17 cellular contexts compared by ENCODE assay signal in genomic region chr6:144957236-144957937, GRCh38.
DNase-seq lines count a peak whose midpoint lies in the region; ATAC-seq and TF ChIP-seq lines count a peak whose summit lies in the region.
"Had no signal": no experiment of that assay in that cellular context is flagged by ENCODE, and none has a peak within 500 bp of the region (broad histone marks: within the 10 kb centered on the region; RNA-seq: fewer than 3 reads in every experiment).

No MANE protein-coding gene starts in this region.

- H3K79me1 ChIP-seq in trophoblast cell (ENCODE audit: low read length): peaks cover 7% of the 10 kb centered on the region

- H3K9me3 ChIP-seq in adipocyte (ENCODE audit: control insufficient read depth, low read length) (no peaks in the 10 kb centered on the region), trophoblast cell (ENCODE audit: insufficient read depth, low read depth, low read length) (no peaks in the 10 kb centered on the region)

- no peaks in the 10 kb centered on the region for H3K36me3 ChIP-seq in adipocyte (ENCODE audit: control insufficient read depth, insufficient read depth, low read length, severe bottlenecking)
- H3K36me3 ChIP-seq in trophoblast cell (ENCODE audit: control insufficient read depth in 1 of 2, insufficient read depth in 2 of 2, low read length in 2 of 2): no peaks in the 10 kb centered on the region

- no peak overlapping the region for H3K4ac ChIP-seq in trophoblast cell (ENCODE audit: low read depth, low read length)

- no peak for TF ChIP-seq CTCF in fibroblast of mammary gland (conservative IDR thresholded peaks at IDR 0.05; ENCODE audit: control insufficient read depth, insufficient read depth, low read depth, low read length)

- no CpG with 5 or more reads among the region's 1 CpG for WGBS in trophoblast cell (ENCODE audit: extremely low coverage, insufficient coverage, insufficient read length)

- no peak overlapping the region for H2AK5ac ChIP-seq in trophoblast cell (ENCODE audit: low read length)

- DNase-seq in EH (ENCODE audit: low read depth) (peak; percentile 53), adipocyte (ENCODE audit: low read depth) (peak; percentile 26), fibroblast of mammary gland (ENCODE audit: low read depth) (peak; percentile 11), trophoblast cell (peak; percentile 10 to 31), cortex of kidney (lab: John Stamatoyannopoulos, UW) (no peak)
- DNase-seq in activated CD4-positive, alpha-beta T cell treated with anti-CD3 and anti-CD28 coated beads, Interleukin-2, amount 50 U/mL, for 48 hours: no peak
- DNase-seq in activated effector memory CD4-positive, alpha-beta T cell treated with anti-CD3 and anti-CD28 coated beads, Interleukin-2, amount 50 U/mL, for 16 hours: no peak
- DNase-seq: 8988T, HCEC 1CT, KBM-7, NCI-H1694 treated with DMSO at 0.1 percent for 48 hours, NCI-H774, OCI-M1, SHP77 had no signal

- H3K18ac ChIP-seq in trophoblast cell (ENCODE audit: low read length): no peak overlapping the region

- H3K4me3 ChIP-seq in adipocyte (ENCODE audit: low read length) (no peak overlapping the region), fibroblast of mammary gland (ENCODE audit: control insufficient read depth, low read depth, low read length) (no peak overlapping the region), trophoblast cell (ENCODE audit: low read depth, low read length) (no peak overlapping the region)
- H3K4me3 ChIP-seq: GM12878, GM23338 had no signal

- H3K4me1 ChIP-seq in adipocyte (ENCODE audit: control insufficient read depth, insufficient read depth, low read length) (no peaks in the 10 kb centered on the region), trophoblast cell (ENCODE audit: control insufficient read depth in 1 of 2, insufficient read depth in 2 of 2, low read length in 2 of 2) (peaks cover 7 to 9% of the 10 kb centered on the region in 2 experiments)

- H3K9ac ChIP-seq in adipocyte (ENCODE audit: low read length): no peak overlapping the region
- H3K9ac ChIP-seq in trophoblast cell (ENCODE audit: low read length): no peak overlapping the region

- no peak overlapping the region for H3K4me2 ChIP-seq in trophoblast cell (ENCODE audit: low read length)
- H3K4me2 ChIP-seq: GM23338 had no signal

- ATAC-seq in GM21390 (IDR thresholded peaks at IDR 0.05; ENCODE audit: unreplicated experiment): no peak
- ATAC-seq: GM12878, GM23338 had no signal

- H3K27me3 ChIP-seq in adipocyte (replicated peaks; ENCODE audit: control insufficient read depth, insufficient read depth, low read length) (no peaks in the 10 kb centered on the region), trophoblast cell (ENCODE audit: insufficient read depth, low read length) (no peaks in the 10 kb centered on the region)

- no peak overlapping the region for H4K91ac ChIP-seq in trophoblast cell (ENCODE audit: low read depth, low read length)

- no peaks in the 10 kb centered on the region for H3K79me2 ChIP-seq in trophoblast cell (ENCODE audit: control insufficient read depth, insufficient read depth, low read length, poor library complexity)

- no peak overlapping the region for H4K12ac ChIP-seq in trophoblast cell (ENCODE audit: low read depth, low read length)

- no peak overlapping the region for H4K8ac ChIP-seq in trophoblast cell (ENCODE audit: low read depth, low read length)

- no peak overlapping the region for H2BK12ac ChIP-seq in trophoblast cell (ENCODE audit: low read length)

- no peak overlapping the region for H3K14ac ChIP-seq in trophoblast cell (ENCODE audit: low read length)

- H3K27ac ChIP-seq in trophoblast cell (ENCODE audit: low read depth, low read length): no peak overlapping the region

- no peak overlapping the region for H2BK5ac ChIP-seq in trophoblast cell (ENCODE audit: low read depth, low read length, poor library complexity)

- no peak overlapping the region for H3K23ac ChIP-seq in trophoblast cell (ENCODE audit: low read length)

- H2BK120ac ChIP-seq in trophoblast cell (ENCODE audit: insufficient read depth, low read length, poor library complexity): no peak overlapping the region

- H2AFZ ChIP-seq in trophoblast cell (ENCODE audit: insufficient read depth, low read length, poor library complexity): no peak overlapping the region
- H2AFZ ChIP-seq: GM23338 had no signal

Comparison
In these comparisons a context has a peak if more than half of its experiments do, and no peak if none do; other contexts are left out.
1. DNase-seq: peak in EH (single experiment), adipocyte (single experiment), fibroblast of mammary gland (single experiment) and trophoblast cell (2 of 2); none in activated CD4-positive, alpha-beta T cell treated with anti-CD3 and anti-CD28 coated beads, Interleukin-2, amount 50 U/mL, for 48 hours (0 of 2), cortex of kidney (single experiment) and activated effector memory CD4-positive, alpha-beta T cell treated with anti-CD3 and anti-CD28 coated beads, Interleukin-2, amount 50 U/mL, for 16 hours (single experiment).